Comparison of ENCODE assay signal across 34 cellular contexts in the genomic region with DNA sequence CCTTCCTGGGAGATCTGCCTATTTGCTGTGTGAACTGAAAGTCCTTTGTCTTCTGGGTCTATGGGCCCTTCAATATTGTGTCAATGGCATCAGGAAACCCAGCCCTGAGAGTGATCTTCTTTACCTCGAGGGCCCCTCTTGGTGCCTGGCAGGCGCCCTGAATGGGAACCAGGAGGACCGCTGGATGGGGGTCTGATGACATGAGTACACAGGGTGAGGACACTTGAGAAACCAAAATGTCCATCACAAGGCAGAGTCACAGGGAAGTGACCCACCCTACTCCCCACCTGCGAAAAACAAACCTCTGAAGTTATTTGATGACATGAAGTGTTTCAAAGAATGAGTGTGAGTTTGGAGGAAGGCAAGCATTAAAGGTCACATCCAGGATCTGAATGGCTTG. TPM values are rescaled to one million over a fixed set of nuclear protein-coding genes. Genes with fewer than 3 reads are reported as not detected.
"Had no signal": no experiment of that assay in that cellular context is flagged by ENCODE, and none has a peak within 500 bp of the region (broad histone marks: within the 10 kb centered on the region; RNA-seq: fewer than 3 reads in every experiment).

No MANE protein-coding gene starts in this region.

- H3K4me1 ChIP-seq: ascending aorta, breast epithelium, colonic mucosa, esophagus squamous epithelium had no signal

- H3K36me3 Mint-ChIP-seq: activated naive CD4-positive, alpha-beta T cell treated with anti-CD3 and anti-CD28 coated beads, Interleukin-2, amount 10 ng/mL, durations not matched to agents 7 days and 5 days; activated naive CD4-positive, alpha-beta T cell treated with anti-CD3 and anti-CD28 coated beads, Interleukin-2, amount 50 U/mL, for 72 hours; activated naive CD8-positive, alpha-beta T cell treated with anti-CD3 and anti-CD28 coated beads, Interleukin-2, amount 10 ng/mL, durations not matched to agents 7 days and 5 days; brain had no signal

- DNase-seq: activated B cell treated with CpG ODN at 0.5 μM for 24 hours; activated CD4-positive, alpha-beta memory T cell treated with anti-CD3 and anti-CD28 coated beads, Interleukin-2, amount 10 ng/mL, durations not matched to agents 7 days and 5 days; activated CD4-positive, alpha-beta T cell treated with anti-CD3 and anti-CD28 coated beads for 48 hours; activated CD4-positive, alpha-beta T cell treated with anti-CD3 and anti-CD28 coated beads, Interleukin-2, amount 50 U/mL, for 1 hour; activated CD8-positive, alpha-beta memory T cell treated with anti-CD3 and anti-CD28 coated beads, Interleukin-2, amount 50 U/mL, for 48 hours; activated gamma-delta T cell; activated naive CD4-positive, alpha-beta T cell; activated naive CD4-positive, alpha-beta T cell treated with anti-CD3 and anti-CD28 coated beads, Interleukin-2, amount 10 ng/mL, durations not matched to agents 7 days and 5 days; activated naive CD8-positive, alpha-beta T cell treated with anti-CD3 and anti-CD28 coated beads, Interleukin-2, amount 10 ng/mL, durations not matched to agents 7 days and 5 days; activated T-cell treated with anti-CD3 and anti-CD28 coated beads for 4 hours; activated T-cell treated with anti-CD3 and anti-CD28 coated beads, Interleukin-2, amount 50 U/mL, for 24 hours; activated T-cell treated with anti-CD3 and anti-CD28 coated beads, Interleukin-2, amount 50 U/mL, for 72 hours; central memory CD4-positive, alpha-beta T cell; cerebellar nuclear complex; colonic mucosa; effector CD8-positive, alpha-beta T cell; esophagus squamous epithelium; T-helper 1 cell; T-helper 17 cell; T1000; WERI-Rb-1 had no signal

- H3K27ac ChIP-seq: ascending aorta, breast epithelium, cardiac muscle cell, colonic mucosa, epithelial cell of prostate, esophagus squamous epithelium, WERI-Rb-1 had no signal

- H3K27me3 ChIP-seq: ascending aorta, breast epithelium, colonic mucosa, esophagus squamous epithelium had no signal

- ATAC-seq: activated CD4-positive, CD25-positive, alpha-beta regulatory T cell treated with anti-CD3 and anti-CD28 coated beads, Interleukin-2, amount 50 U/mL, for 24 hours; activated naive CD4-positive, alpha-beta T cell treated with anti-CD3 and anti-CD28 coated beads, Interleukin-2, amount 50 U/mL, for 72 hours; activated T-cell treated with anti-CD3 and anti-CD28 coated beads, Interleukin-2, amount 50 U/mL, for 72 hours; T-helper 17 cell had no signal

- H3K9me3 Mint-ChIP-seq: activated naive CD8-positive, alpha-beta T cell treated with anti-CD3 and anti-CD28 coated beads, Interleukin-2, amount 10 ng/mL, durations not matched to agents 7 days and 5 days; activated T-cell treated with anti-CD3 and anti-CD28 coated beads, Interleukin-2, amount 50 U/mL, for 72 hours had no signal

- H3K36me3 ChIP-seq: ascending aorta, breast epithelium, cardiac muscle cell, colonic mucosa, esophagus squamous epithelium, WERI-Rb-1 had no signal

- H3K4me3 Mint-ChIP-seq: activated B cell treated with CpG ODN at 0.5 μM for 24 hours; activated CD4-positive, alpha-beta memory T cell treated with anti-CD3 and anti-CD28 coated beads, Interleukin-2, amount 10 ng/mL, durations not matched to agents 7 days and 5 days; activated naive CD4-positive, alpha-beta T cell treated with anti-CD3 and anti-CD28 coated beads, Interleukin-2, amount 10 ng/mL, durations not matched to agents 7 days and 5 days; activated naive CD8-positive, alpha-beta T cell treated with anti-CD3 and anti-CD28 coated beads, Interleukin-2, amount 10 ng/mL, durations not matched to agents 7 days and 5 days; activated T-cell treated with anti-CD3 and anti-CD28 coated beads, Interleukin-2, amount 50 U/mL, for 24 hours; activated T-cell treated with anti-CD3 and anti-CD28 coated beads, Interleukin-2, amount 50 U/mL, for 72 hours; brain; T-helper 17 cell; T-helper 2 cell treated with Interferon-gamma antibody and Interleukin-4, amounts not matched to agents 5 μg/mL and 100 μg/mL, for 36 hours had no signal

- H3K4me1 Mint-ChIP-seq: activated B cell treated with CpG ODN at 0.5 μM for 24 hours; activated CD4-positive, alpha-beta memory T cell treated with anti-CD3 and anti-CD28 coated beads, Interleukin-2, amount 10 ng/mL, durations not matched to agents 7 days and 5 days; activated naive CD4-positive, alpha-beta T cell treated with anti-CD3 and anti-CD28 coated beads, Interleukin-2, amount 10 ng/mL, durations not matched to agents 7 days and 5 days; activated naive CD8-positive, alpha-beta T cell treated with anti-CD3 and anti-CD28 coated beads, Interleukin-2, amount 10 ng/mL, durations not matched to agents 7 days and 5 days; brain; T-helper 17 cell had no signal

- H3K4me3 ChIP-seq: ascending aorta, breast epithelium, cardiac muscle cell, colonic mucosa, esophagus squamous epithelium had no signal

- H3K27ac Mint-ChIP-seq: activated B cell treated with CpG ODN at 0.5 μM for 24 hours; activated CD4-positive, alpha-beta memory T cell treated with anti-CD3 and anti-CD28 coated beads, Interleukin-2, amount 10 ng/mL, durations not matched to agents 7 days and 5 days; activated naive CD4-positive, alpha-beta T cell treated with anti-CD3 and anti-CD28 coated beads, Interleukin-2, amount 10 ng/mL, durations not matched to agents 7 days and 5 days; activated naive CD4-positive, alpha-beta T cell treated with anti-CD3 and anti-CD28 coated beads, Interleukin-2, amount 50 U/mL, for 72 hours; activated naive CD8-positive, alpha-beta T cell treated with anti-CD3 and anti-CD28 coated beads, Interleukin-2, amount 10 ng/mL, durations not matched to agents 7 days and 5 days; activated T-cell treated with anti-CD3 and anti-CD28 coated beads, Interleukin-2, amount 50 U/mL, for 24 hours; activated T-cell treated with anti-CD3 and anti-CD28 coated beads, Interleukin-2, amount 50 U/mL, for 72 hours; brain; T-helper 17 cell; T-helper 2 cell treated with Interferon-gamma antibody and Interleukin-4, amounts not matched to agents 5 μg/mL and 100 μg/mL, for 36 hours had no signal

- H3K9me3 ChIP-seq: breast epithelium, colonic mucosa, esophagus squamous epithelium had no signal

RNA-seq across cellular contexts. Expression of a gene that starts 17.3 kb away (rescaled TPM):
- total RNA-seq: activated B cell treated with CpG ODN at 0.5 μM for 24 hours; activated CD4-positive, alpha-beta memory T cell treated with anti-CD3 and anti-CD28 coated beads, Interleukin-2, amount 10 ng/mL, durations not matched to agents 7 days and 5 days; activated naive CD4-positive, alpha-beta T cell treated with anti-CD3 and anti-CD28 coated beads, Interleukin-2, amount 50 U/mL, for 72 hours; activated naive CD8-positive, alpha-beta T cell treated with anti-CD3 and anti-CD28 coated beads, Interleukin-2, amount 10 ng/mL, durations not matched to agents 7 days and 5 days; activated T-cell treated with anti-CD3 and anti-CD28 coated beads, Interleukin-2, amount 50 U/mL, for 72 hours; ascending aorta; breast epithelium; cardiac muscle cell; dermis microvascular lymphatic vessel endothelial cell; endothelial cell of umbilical vein; esophagus squamous epithelium; fibroblast of lung; fibroblast of villous mesenchyme; frontal cortex; T-helper 17 cell had no signal
